Comparison of ENCODE assay signal across 2 cellular contexts in the genomic region with DNA sequence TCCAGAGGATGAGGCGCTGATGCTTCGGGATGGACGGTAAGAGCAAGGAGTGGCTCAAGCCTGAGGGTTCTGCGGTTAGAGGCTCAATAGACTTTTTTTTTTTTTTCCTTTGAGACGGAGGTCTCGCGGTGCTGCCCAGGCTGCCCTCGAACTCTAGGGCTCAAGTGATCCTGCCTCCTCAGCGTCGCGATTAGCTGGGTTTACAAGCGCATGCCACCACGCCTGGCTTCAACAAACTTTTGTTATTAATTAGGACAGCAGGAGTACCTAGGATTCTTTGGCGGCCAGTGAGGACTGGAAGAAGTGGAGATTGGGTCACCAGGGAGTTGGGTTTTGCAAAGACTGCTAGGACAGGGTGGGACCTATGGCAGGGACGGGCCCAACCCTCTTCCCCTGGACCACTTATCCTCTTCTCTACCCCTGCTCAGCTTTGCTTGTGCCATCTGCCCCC.
TF ChIP-seq lines count a peak whose summit lies in the region.

No MANE protein-coding gene starts in this region.

TF ChIP-seq in A549, 52 proteins besides CTCF, POLR2A, EP300 and RAD21 (continued from another document):
- TF ChIP-seq, protein P1, sequence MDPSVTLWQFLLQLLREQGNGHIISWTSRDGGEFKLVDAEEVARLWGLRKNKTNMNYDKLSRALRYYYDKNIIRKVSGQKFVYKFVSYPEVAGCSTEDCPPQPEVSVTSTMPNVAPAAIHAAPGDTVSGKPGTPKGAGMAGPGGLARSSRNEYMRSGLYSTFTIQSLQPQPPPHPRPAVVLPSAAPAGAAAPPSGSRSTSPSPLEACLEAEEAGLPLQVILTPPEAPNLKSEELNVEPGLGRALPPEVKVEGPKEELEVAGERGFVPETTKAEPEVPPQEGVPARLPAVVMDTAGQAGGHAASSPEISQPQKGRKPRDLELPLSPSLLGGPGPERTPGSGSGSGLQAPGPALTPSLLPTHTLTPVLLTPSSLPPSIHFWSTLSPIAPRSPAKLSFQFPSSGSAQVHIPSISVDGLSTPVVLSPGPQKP (IDR thresholded peaks at IDR 0.05; ENCODE audit: low read depth, low read length): no peak
- no peak for TF ChIP-seq RCOR1 (IDR thresholded peaks at IDR 0.05; ENCODE audit: low read depth, low read length)
- TF ChIP-seq FOXS1 (CRISPR knock-in tag; IDR thresholded peaks at IDR 0.05): no peak
- no peak for TF ChIP-seq MAX (IDR thresholded peaks at IDR 0.05)
- TF ChIP-seq ZFP36 (IDR thresholded peaks at IDR 0.05; ENCODE audit: borderline replicate concordance, partially characterized antibody): no peak
- TF ChIP-seq RNF2 (IDR thresholded peaks at IDR 0.05; ENCODE audit: borderline replicate concordance, low read depth): no peak
- TF ChIP-seq TP53 (CRISPR knock-in tag; IDR thresholded peaks at IDR 0.05): no peak
- TF ChIP-seq PHF8 (IDR thresholded peaks at IDR 0.05; ENCODE audit: borderline replicate concordance, low read depth): no peak
- TF ChIP-seq MYC (IDR thresholded peaks at IDR 0.05; ENCODE audit: borderline replicate concordance, low read length): no peak
- TF ChIP-seq REST (IDR thresholded peaks at IDR 0.05): no peak
- no peak for TF ChIP-seq CHD2 (IDR thresholded peaks at IDR 0.05; ENCODE audit: low read length, partially characterized antibody)
- no peak for TF ChIP-seq HDAC2 (IDR thresholded peaks at IDR 0.05)
TF ChIP-seq in A549: peak in this region for 0.

TF ChIP-seq in neural cell, 6 proteins besides CTCF, POLR2A, EP300 and RAD21 (continued from another document):
- TF ChIP-seq REST (IDR thresholded peaks at IDR 0.05; ENCODE audit: borderline replicate concordance) (no peak), TAF1 (IDR thresholded peaks at IDR 0.05; ENCODE audit: low read depth) (no peak)
TF ChIP-seq in neural cell: peak in this region for 0.
